Comparison of ENCODE assay signal across 27 cellular contexts in genomic region chr7:457814-458510, GRCh38.
DNase-seq lines count a peak whose midpoint lies in the region; ATAC-seq and TF ChIP-seq lines count a peak whose summit lies in the region.
"Had no signal": no experiment of that assay in that cellular context is flagged by ENCODE, and none has a peak within 500 bp of the region (broad histone marks: within the 10 kb centered on the region; RNA-seq: fewer than 3 reads in every experiment).

No MANE protein-coding gene starts in this region.

- H3K4me1 ChIP-seq in mesenchymal stem cell (ENCODE audit: control insufficient read depth, insufficient read depth, low read depth, low read length), result peaks cover 56% of the 10 kb centered on the region

- peaks cover 15% of the 10 kb centered on the region for H3K4me1 Mint-ChIP-seq in WTC11
- H3K4me1 Mint-ChIP-seq in stimulated activated memory B cell treated with anti-CD40 and anti-IgM and Interleukin-4, amounts not matched to agents 10 μg/mL and 1 μg/mL and 100 μg/mL, for 72 hours, result no peaks in the 10 kb centered on the region
- no peaks in the 10 kb centered on the region for H3K4me1 Mint-ChIP-seq in T-helper 2 cell treated with Interferon-gamma antibody and Interleukin-4, amounts not matched to agents 5 μg/mL and 100 μg/mL, for 36 hours (ENCODE audit: low read depth)
- H3K4me1 Mint-ChIP-seq: activated naive CD4-positive, alpha-beta T cell treated with anti-CD3 and anti-CD28 coated beads, Interleukin-2, amount 50 U/mL, for 24 hours; CD14-positive monocyte had no signal

- H3K9me3 ChIP-seq in mesenchymal stem cell (ENCODE audit: control insufficient read depth, low read length), result peaks cover 4% of the 10 kb centered on the region
- H3K9me3 ChIP-seq: breast epithelium, Caco-2, gastrocnemius medialis, sigmoid colon, transverse colon had no signal

- H3K9ac ChIP-seq in mesenchymal stem cell (ENCODE audit: low read length), result no peak overlapping the region
- H3K9ac ChIP-seq: neural progenitor cell had no signal

- H2BK15ac ChIP-seq in mesenchymal stem cell (ENCODE audit: low read depth, poor library complexity, severe bottlenecking), result no peak overlapping the region

- no peak overlapping the region for H3K14ac ChIP-seq in mesenchymal stem cell (ENCODE audit: low read length in 2 of 2)

- CTCF ChIA-PET in WTC11 (lab: Charles Lee), result no interaction called here

- peak overlapping the region in 1 of 2 experiments; percentile 37 for H2BK12ac ChIP-seq in mesenchymal stem cell (ENCODE audit: low read length in 2 of 2)

- no peak overlapping the region for H3K4me3 Mint-ChIP-seq in WTC11
- no peak overlapping the region for H3K4me3 Mint-ChIP-seq in stimulated activated memory B cell treated with anti-CD40 and anti-IgM and Interleukin-4, amounts not matched to agents 10 μg/mL and 1 μg/mL and 100 μg/mL, for 72 hours
- no peak overlapping the region for H3K4me3 Mint-ChIP-seq in T-helper 2 cell treated with Interferon-gamma antibody and Interleukin-4, amounts not matched to agents 5 μg/mL and 100 μg/mL, for 36 hours
- H3K4me3 Mint-ChIP-seq: activated CD8-positive, alpha-beta T cell treated with anti-CD3 and anti-CD28 coated beads for 36 hours; activated naive CD4-positive, alpha-beta T cell treated with anti-CD3 and anti-CD28 coated beads, Interleukin-2, amount 50 U/mL, for 24 hours; CD14-positive monocyte; IgD-negative memory B cell; neural progenitor cell had no signal

- no peak overlapping the region for H3K4me2 ChIP-seq in mesenchymal stem cell (ENCODE audit: low read length, poor library complexity, severe bottlenecking)
- H3K4me2 ChIP-seq: neural progenitor cell had no signal

- H4K8ac ChIP-seq in mesenchymal stem cell (ENCODE audit: low read length), result no peak overlapping the region

- H3K27ac Mint-ChIP-seq in WTC11, result no peak overlapping the region
- H3K27ac Mint-ChIP-seq in stimulated activated memory B cell treated with anti-CD40 and anti-IgM and Interleukin-4, amounts not matched to agents 10 μg/mL and 1 μg/mL and 100 μg/mL, for 72 hours, result no peak overlapping the region
- H3K27ac Mint-ChIP-seq in T-helper 2 cell treated with Interferon-gamma antibody and Interleukin-4, amounts not matched to agents 5 μg/mL and 100 μg/mL, for 36 hours, result no peak overlapping the region
- H3K27ac Mint-ChIP-seq: activated CD8-positive, alpha-beta T cell treated with anti-CD3 and anti-CD28 coated beads for 36 hours; activated naive CD4-positive, alpha-beta T cell treated with anti-CD3 and anti-CD28 coated beads, Interleukin-2, amount 50 U/mL, for 24 hours; CD14-positive monocyte; IgD-negative memory B cell; neural progenitor cell had no signal

- H3K18ac ChIP-seq in mesenchymal stem cell (ENCODE audit: low read depth in 1 of 2, low read length in 2 of 2), result peak overlapping the region in 1 of 2 experiments; percentile 39

- no peaks in the 10 kb centered on the region for H3K36me3 Mint-ChIP-seq in WTC11
- H3K36me3 Mint-ChIP-seq in stimulated activated memory B cell treated with anti-CD40 and anti-IgM and Interleukin-4, amounts not matched to agents 10 μg/mL and 1 μg/mL and 100 μg/mL, for 72 hours, result no peaks in the 10 kb centered on the region
- H3K36me3 Mint-ChIP-seq in T-helper 2 cell treated with Interferon-gamma antibody and Interleukin-4, amounts not matched to agents 5 μg/mL and 100 μg/mL, for 36 hours (ENCODE audit: low read depth), result no peaks in the 10 kb centered on the region
- H3K36me3 Mint-ChIP-seq: activated naive CD4-positive, alpha-beta T cell treated with anti-CD3 and anti-CD28 coated beads, Interleukin-2, amount 50 U/mL, for 24 hours; CD14-positive monocyte; IgD-negative memory B cell; neural progenitor cell had no signal

- no peak overlapping the region for H2AK5ac ChIP-seq in mesenchymal stem cell (ENCODE audit: low read length, severe bottlenecking)

- ATAC-seq in Right ventricle myocardium inferior, result no peak
- ATAC-seq in WTC11, result no peak
- ATAC-seq in stimulated activated memory B cell treated with anti-CD40 and anti-IgM and Interleukin-4, amounts not matched to agents 10 μg/mL and 1 μg/mL and 100 μg/mL, for 72 hours, result peak; percentile 62
- ATAC-seq in GM19463 (IDR thresholded peaks at IDR 0.05; ENCODE audit: unreplicated experiment), result no peak
- ATAC-seq: gastrocnemius medialis, HCT116 had no signal

- no peaks in the 10 kb centered on the region for H3K36me3 ChIP-seq in mesenchymal stem cell (ENCODE audit: control insufficient read depth in 1 of 2, insufficient read depth in 2 of 2, low read depth in 1 of 2, low read length in 2 of 2)
- H3K36me3 ChIP-seq: breast epithelium, gastrocnemius medialis, neural progenitor cell, sigmoid colon, transverse colon had no signal

- no peak overlapping the region for H3K4ac ChIP-seq in mesenchymal stem cell (ENCODE audit: low read depth in 1 of 2, low read length in 2 of 2)

- POLR2A ChIA-PET in WTC11 (lab: Charles Lee), result no interaction called here

- H3K27me3 ChIP-seq in mesenchymal stem cell (ENCODE audit: control insufficient read depth in 1 of 2, insufficient read depth in 1 of 2, low read length in 2 of 2), result peaks cover 5 to 48% of the 10 kb centered on the region in 2 experiments

- H3K27ac ChIP-seq in mesenchymal stem cell (ENCODE audit: low read length, poor library complexity, severe bottlenecking), result no peak overlapping the region
- H3K27ac ChIP-seq: gastrocnemius medialis, neural progenitor cell, sigmoid colon, SK-N-MC, transverse colon had no signal

- H3K79me1 ChIP-seq in mesenchymal stem cell (replicated peaks; ENCODE audit: low read length, poor library complexity, severe bottlenecking), result no peaks in the 10 kb centered on the region

- WGBS in mesenchymal stem cell, result 89% methylated on average over 30 of the region's 30 CpGs

- no peak overlapping the region for H2BK120ac ChIP-seq in mesenchymal stem cell (ENCODE audit: low read depth, low read length)

- DNase-seq in Right ventricle myocardium inferior (ENCODE audit: missing footprints) (peak; percentile 55), cardiac septum (ENCODE audit: low spot score) (no peak), WTC11 (ENCODE audit: low spot score) (peak; percentile 3), mesenchymal stem cell (no peak), ureter (ENCODE audit: low spot score) (no peak)
- DNase-seq in T-helper 2 cell treated with Interferon-gamma antibody and Interleukin-4, amounts not matched to agents 5 μg/mL and 100 μg/mL, for 36 hours (ENCODE audit: low spot score), result no peak
- DNase-seq: activated CD4-positive, alpha-beta T cell treated with anti-CD3 and anti-CD28 coated beads for 1 hour; activated CD8-positive, alpha-beta memory T cell treated with anti-CD3 and anti-CD28 coated beads, Interleukin-2, amount 50 U/mL, for 48 hours; activated CD8-positive, alpha-beta T cell treated with anti-CD3 and anti-CD28 coated beads for 36 hours; Caco-2; DMS79; gastrocnemius medialis; kidney glomerular epithelial cell; NCI-H1694; RPMI8226; sigmoid colon; stimulated activated CD4-positive, alpha-beta T cell treated with anti-CD3 and anti-CD28 coated beads, Interleukin-4, amount 100 ng/mL, for 1 hour; transverse colon had no signal

- intact Hi-C loops in Right ventricle myocardium inferior (cut with DNase I) (no loop called here), cardiac septum (cut with DNase I) (no loop called here)

- no peak overlapping the region for H3K4me3 ChIP-seq in mesenchymal stem cell (ENCODE audit: insufficient read depth in 1 of 2, low read depth in 1 of 2, low read length in 2 of 2)
- H3K4me3 ChIP-seq: breast epithelium, gastrocnemius medialis, neural progenitor cell, sigmoid colon, SK-N-MC, transverse colon had no signal

- TF ChIP-seq CTCF in WTC11 (IDR thresholded peaks at IDR 0.05), result no peak

- peak overlapping the region; percentile 16 for H4K91ac ChIP-seq in mesenchymal stem cell (ENCODE audit: low read length)

- H3K9me3 Mint-ChIP-seq in WTC11, result no peaks in the 10 kb centered on the region
- H3K9me3 Mint-ChIP-seq in stimulated activated memory B cell treated with anti-CD40 and anti-IgM and Interleukin-4, amounts not matched to agents 10 μg/mL and 1 μg/mL and 100 μg/mL, for 72 hours, result no peaks in the 10 kb centered on the region
- H3K9me3 Mint-ChIP-seq in T-helper 2 cell treated with Interferon-gamma antibody and Interleukin-4, amounts not matched to agents 5 μg/mL and 100 μg/mL, for 36 hours, result no peaks in the 10 kb centered on the region
- H3K9me3 Mint-ChIP-seq: activated CD8-positive, alpha-beta T cell treated with anti-CD3 and anti-CD28 coated beads for 36 hours; activated naive CD4-positive, alpha-beta T cell treated with anti-CD3 and anti-CD28 coated beads, Interleukin-2, amount 50 U/mL, for 24 hours; IgD-negative memory B cell; neural progenitor cell had no signal

- H2AFZ ChIP-seq in mesenchymal stem cell (ENCODE audit: low read depth, low read length), result no peak overlapping the region
- H2AFZ ChIP-seq: neural progenitor cell had no signal

- H3K23ac ChIP-seq in mesenchymal stem cell (ENCODE audit: low read length in 2 of 2), result no peak overlapping the region

- H2BK5ac ChIP-seq in mesenchymal stem cell (ENCODE audit: low read depth, low read length, poor library complexity, severe bottlenecking), result no peak overlapping the region

- peaks cover 5% of the 10 kb centered on the region; the same call in 1 of the 2 replicates for H3K27me3 Mint-ChIP-seq in WTC11 (ENCODE audit: low read depth)
- H3K27me3 Mint-ChIP-seq in stimulated activated memory B cell treated with anti-CD40 and anti-IgM and Interleukin-4, amounts not matched to agents 10 μg/mL and 1 μg/mL and 100 μg/mL, for 72 hours, result peaks cover 33% of the 10 kb centered on the region
- H3K27me3 Mint-ChIP-seq in T-helper 2 cell treated with Interferon-gamma antibody and Interleukin-4, amounts not matched to agents 5 μg/mL and 100 μg/mL, for 36 hours (ENCODE audit: low read depth), result no peaks in the 10 kb centered on the region
- H3K27me3 Mint-ChIP-seq: activated CD8-positive, alpha-beta T cell treated with anti-CD3 and anti-CD28 coated beads for 36 hours; activated naive CD4-positive, alpha-beta T cell treated with anti-CD3 and anti-CD28 coated beads, Interleukin-2, amount 50 U/mL, for 24 hours had no signal

TF ChIP-seq in WTC11, 78 proteins besides CTCF, POLR2A, EP300 and RAD21 (continues in another document):
- TF ChIP-seq OVOL2 (CRISPR knock-in tag; IDR thresholded peaks at IDR 0.05; ENCODE audit: borderline replicate concordance), result no peak
- TF ChIP-seq, protein P1, sequence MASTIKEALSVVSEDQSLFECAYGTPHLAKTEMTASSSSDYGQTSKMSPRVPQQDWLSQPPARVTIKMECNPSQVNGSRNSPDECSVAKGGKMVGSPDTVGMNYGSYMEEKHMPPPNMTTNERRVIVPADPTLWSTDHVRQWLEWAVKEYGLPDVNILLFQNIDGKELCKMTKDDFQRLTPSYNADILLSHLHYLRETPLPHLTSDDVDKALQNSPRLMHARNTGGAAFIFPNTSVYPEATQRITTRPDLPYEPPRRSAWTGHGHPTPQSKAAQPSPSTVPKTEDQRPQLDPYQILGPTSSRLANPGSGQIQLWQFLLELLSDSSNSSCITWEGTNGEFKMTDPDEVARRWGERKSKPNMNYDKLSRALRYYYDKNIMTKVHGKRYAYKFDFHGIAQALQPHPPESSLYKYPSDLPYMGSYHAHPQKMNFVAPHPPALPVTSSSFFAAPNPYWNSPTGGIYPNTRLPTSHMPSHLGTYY (CRISPR knock-in tag; IDR thresholded peaks at IDR 0.05), result no peak
- TF ChIP-seq ZNF416 (CRISPR knock-in tag; IDR thresholded peaks at IDR 0.05), result no peak
- no peak for TF ChIP-seq GABPB1 (CRISPR knock-in tag; IDR thresholded peaks at IDR 0.05)
- TF ChIP-seq FOXJ3 (CRISPR knock-in tag; IDR thresholded peaks at IDR 0.05; ENCODE audit: borderline replicate concordance), result no peak

Comparison
In these comparisons a context has a peak if more than half of its experiments do, and no peak if none do; other contexts are left out.
1. DNase-seq: peak in Right ventricle myocardium inferior (single experiment) and WTC11 (single experiment); none in cardiac septum (single experiment), mesenchymal stem cell (single experiment), ureter (single experiment) and T-helper 2 cell treated with Interferon-gamma antibody and Interleukin-4, amounts not matched to agents 5 μg/mL and 100 μg/mL, for 36 hours (single experiment).